In genomic region chr9:15087031-15087417, GRCh38 we compare ENCODE assay signal across 29 cellular contexts.
A peak's percentile ranks its signal among the peaks of the same experiment; 100 is the strongest.
DNase-seq lines count a peak whose midpoint lies in the region; TF ChIP-seq lines count a peak whose summit lies in the region.
"Had no signal": no experiment of that assay in that cellular context is flagged by ENCODE, and none has a peak within 500 bp of the region (broad histone marks: within the 10 kb centered on the region; RNA-seq: fewer than 3 reads in every experiment).

No MANE protein-coding gene starts in this region.

- no peaks in the 10 kb centered on the region for H3K36me3 ChIP-seq in hepatocyte (replicated peaks; ENCODE audit: insufficient read depth, low read depth)
- H3K36me3 ChIP-seq: BE2C, lower lobe of right lung, ovary, spleen had no signal

- no peak overlapping the region for H3K4me3 ChIP-seq in hepatocyte
- H3K4me3 ChIP-seq: lower lobe of right lung, ovary, spleen had no signal

- peak overlapping the region in 1 of 5 experiments; percentile 30 for H3K4me3 Mint-ChIP-seq in brain
- H3K4me3 Mint-ChIP-seq in CD14-positive monocyte = no peak overlapping the region
- H3K4me3 Mint-ChIP-seq: activated naive CD8-positive, alpha-beta T cell treated with anti-CD3 and anti-CD28 coated beads, Interleukin-2, amount 10 ng/mL, durations not matched to agents 7 days and 5 days; activated T-cell treated with anti-CD3 and anti-CD28 coated beads, Interleukin-2, amount 50 U/mL, for 24 hours; HFFc6; natural killer cell treated with Interleukin-12 subunit alpha and Interleukin-12 subunit beta and Interleukin-15 and Interleukin-18, amount 100 ng/mL, for 72 hours had no signal

- no peaks in the 10 kb centered on the region for H3K36me3 Mint-ChIP-seq in brain
- H3K36me3 Mint-ChIP-seq in CD14-positive monocyte = no peaks in the 10 kb centered on the region
- H3K36me3 Mint-ChIP-seq: activated naive CD8-positive, alpha-beta T cell treated with anti-CD3 and anti-CD28 coated beads, Interleukin-2, amount 10 ng/mL, durations not matched to agents 7 days and 5 days; natural killer cell treated with Interleukin-12 subunit alpha and Interleukin-12 subunit beta and Interleukin-15 and Interleukin-18, amount 100 ng/mL, for 72 hours had no signal

- H3K27ac Mint-ChIP-seq in brain = peak overlapping the region in 3 of 5 experiments; percentile 27 to 85 (median 59)
- H3K27ac Mint-ChIP-seq in CD14-positive monocyte = no peak overlapping the region
- H3K27ac Mint-ChIP-seq: activated naive CD8-positive, alpha-beta T cell treated with anti-CD3 and anti-CD28 coated beads, Interleukin-2, amount 10 ng/mL, durations not matched to agents 7 days and 5 days; activated T-cell treated with anti-CD3 and anti-CD28 coated beads, Interleukin-2, amount 50 U/mL, for 24 hours; HFFc6; natural killer cell treated with Interleukin-12 subunit alpha and Interleukin-12 subunit beta and Interleukin-15 and Interleukin-18, amount 100 ng/mL, for 72 hours had no signal

- no peaks in the 10 kb centered on the region for H4K20me1 ChIP-seq in hepatocyte (ENCODE audit: insufficient read depth, poor library complexity, severe bottlenecking)

- H3K4me1 ChIP-seq in hepatocyte (ENCODE audit: insufficient read depth) = peaks cover 4% of the 10 kb centered on the region
- H3K4me1 ChIP-seq: BE2C, lower lobe of right lung had no signal

- H3K27me3 Mint-ChIP-seq in brain (no peaks in the 10 kb centered on the region), CD14-positive monocyte (ENCODE audit: low read depth in 3 of 3) (peaks cover 0 to 2% (median 1%) of the 10 kb centered on the region in 3 donors)
- H3K27me3 Mint-ChIP-seq: activated naive CD8-positive, alpha-beta T cell treated with anti-CD3 and anti-CD28 coated beads, Interleukin-2, amount 10 ng/mL, durations not matched to agents 7 days and 5 days; activated T-cell treated with anti-CD3 and anti-CD28 coated beads, Interleukin-2, amount 50 U/mL, for 24 hours had no signal

- H3K27me3 ChIP-seq in hepatocyte = no peaks in the 10 kb centered on the region
- H3K27me3 ChIP-seq: BE2C, ovary, spleen had no signal

- H3K9me2 ChIP-seq in hepatocyte (replicated peaks; ENCODE audit: insufficient read depth) = no peaks in the 10 kb centered on the region

- TF ChIP-seq CTCF in brain (conservative IDR thresholded peaks at IDR 0.05) (no peak), hepatocyte (IDR thresholded peaks at IDR 0.05; ENCODE audit: poor library complexity) (no peak), CD14-positive monocyte (IDR thresholded peaks at IDR 0.05) (no peak)

- intact Hi-C loops in CD14-positive monocyte (cut with micrococcal nuclease) = no loop called here

- H3K9me3 ChIP-seq in hepatocyte (ENCODE audit: low read depth) = no peaks in the 10 kb centered on the region
- H3K9me3 ChIP-seq: BE2C, lower lobe of right lung, ovary, spleen had no signal

- H3K4me1 Mint-ChIP-seq in brain = peaks cover 15% of the 10 kb centered on the region
- no peaks in the 10 kb centered on the region for H3K4me1 Mint-ChIP-seq in CD14-positive monocyte
- H3K4me1 Mint-ChIP-seq: activated naive CD8-positive, alpha-beta T cell treated with anti-CD3 and anti-CD28 coated beads, Interleukin-2, amount 10 ng/mL, durations not matched to agents 7 days and 5 days had no signal

- H3K9me3 Mint-ChIP-seq in brain = peaks cover 0 to under 1% (median 0%) of the 10 kb centered on the region in 5 experiments
- peaks cover under 1 to 7% (median 2%) of the 10 kb centered on the region in 7 donors for H3K9me3 Mint-ChIP-seq in CD14-positive monocyte
- H3K9me3 Mint-ChIP-seq: activated naive CD8-positive, alpha-beta T cell treated with anti-CD3 and anti-CD28 coated beads, Interleukin-2, amount 10 ng/mL, durations not matched to agents 7 days and 5 days; activated T-cell treated with anti-CD3 and anti-CD28 coated beads, Interleukin-2, amount 50 U/mL, for 24 hours; HFFc6; natural killer cell treated with Interleukin-12 subunit alpha and Interleukin-12 subunit beta and Interleukin-15 and Interleukin-18, amount 100 ng/mL, for 72 hours had no signal

- H3K79me2 ChIP-seq in hepatocyte = no peaks in the 10 kb centered on the region

- peak overlapping the region; percentile 50 for H3K27ac ChIP-seq in hepatocyte
- H3K27ac ChIP-seq: lower lobe of right lung, ovary, spleen, VCaP had no signal

- DNase-seq in AG08395 (ENCODE audit: low spot score) (peak; percentile 25), GM04504 (ENCODE audit: low read depth) (peak; percentile 49), hepatocyte (ENCODE audit: low spot score) (no peak), NOMO-1 (lab: John Stamatoyannopoulos, UW; ENCODE audit: unreplicated experiment in 2 of 2) (no peak), CD14-positive monocyte (ENCODE audit: low spot score) (no peak), NCI-H1092 (lab: John Stamatoyannopoulos, UW) (no peak), D341Med (ENCODE audit: low spot score) (no peak)
- DNase-seq: 8988T; activated CD4-positive, alpha-beta T cell treated with anti-CD3 and anti-CD28 coated beads for 48 hours; activated gamma-delta T cell; activated naive CD8-positive, alpha-beta T cell treated with anti-CD3 and anti-CD28 coated beads, Interleukin-2, amount 10 ng/mL, durations not matched to agents 7 days and 5 days; activated T-cell treated with anti-CD3 and anti-CD28 coated beads, Interleukin-2, amount 50 U/mL, for 24 hours; BE2C; central memory CD4-positive, alpha-beta T cell; GF-D8; head of caudate nucleus; HFFc6; kidney; lower lobe of right lung; MV-4-11; NCI-H146; OCI-M1; ovary; retina; spleen; substantia nigra had no signal

- no peak overlapping the region for H2AFZ ChIP-seq in hepatocyte

- 52% methylated on average over 2 of the region's 2 CpGs for WGBS in hepatocyte (ENCODE audit: low lambda C conversion rate, missing lambda C conversion rate)

- H3K4me2 ChIP-seq in hepatocyte = no peak overlapping the region

Comparison
In these comparisons a context has a peak if more than half of its experiments do, and no peak if none do; other contexts are left out.
1. DNase-seq: peak in AG08395 (single experiment) and GM04504 (single experiment); none in hepatocyte (single experiment), NOMO-1 (0 of 2), CD14-positive monocyte (single experiment), NCI-H1092 (single experiment) and D341Med (single experiment).
2. H3K27ac Mint-ChIP-seq: peak in brain (3 of 5); none in CD14-positive monocyte (0 of 7).